ENCODE assay signal across 1 cellular context in the genomic region with DNA sequence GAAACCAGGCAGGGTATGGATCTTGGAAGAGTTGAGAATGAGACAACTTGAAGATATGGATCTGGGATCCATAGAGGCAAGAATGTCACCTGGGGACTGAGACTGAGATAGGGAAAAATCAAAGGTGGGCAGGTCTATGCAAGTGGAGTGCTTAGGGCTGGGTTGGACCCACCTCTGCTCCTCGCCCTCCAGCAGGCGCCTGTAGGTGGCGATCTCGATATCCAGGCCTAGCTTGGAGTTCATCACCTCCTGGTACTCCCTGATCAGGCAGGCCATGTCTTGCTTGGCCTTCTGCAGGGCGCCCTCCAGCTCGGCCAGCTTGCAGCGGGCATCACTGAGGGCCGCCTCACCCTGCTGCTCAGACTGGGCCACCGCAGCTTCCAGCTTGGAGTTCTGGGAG.
TF ChIP-seq lines count a peak whose summit lies in the region.

No MANE protein-coding gene starts in this region.

TF ChIP-seq in K562, 482 proteins besides CTCF, POLR2A, EP300 and RAD21:
- TF ChIP-seq, protein P1, sequence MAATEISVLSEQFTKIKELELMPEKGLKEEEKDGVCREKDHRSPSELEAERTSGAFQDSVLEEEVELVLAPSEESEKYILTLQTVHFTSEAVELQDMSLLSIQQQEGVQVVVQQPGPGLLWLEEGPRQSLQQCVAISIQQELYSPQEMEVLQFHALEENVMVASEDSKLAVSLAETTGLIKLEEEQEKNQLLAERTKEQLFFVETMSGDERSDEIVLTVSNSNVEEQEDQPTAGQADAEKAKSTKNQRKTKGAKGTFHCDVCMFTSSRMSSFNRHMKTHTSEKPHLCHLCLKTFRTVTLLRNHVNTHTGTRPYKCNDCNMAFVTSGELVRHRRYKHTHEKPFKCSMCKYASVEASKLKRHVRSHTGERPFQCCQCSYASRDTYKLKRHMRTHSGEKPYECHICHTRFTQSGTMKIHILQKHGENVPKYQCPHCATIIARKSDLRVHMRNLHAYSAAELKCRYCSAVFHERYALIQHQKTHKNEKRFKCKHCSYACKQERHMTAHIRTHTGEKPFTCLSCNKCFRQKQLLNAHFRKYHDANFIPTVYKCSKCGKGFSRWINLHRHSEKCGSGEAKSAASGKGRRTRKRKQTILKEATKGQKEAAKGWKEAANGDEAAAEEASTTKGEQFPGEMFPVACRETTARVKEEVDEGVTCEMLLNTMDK (IDR thresholded peaks at IDR 0.05; ENCODE audit: borderline replicate concordance, insufficient read depth, low read depth, low read length, poor library complexity, severe bottlenecking), result peak; percentile 40
- TF ChIP-seq EHMT2 (IDR thresholded peaks at IDR 0.05), result 0 out of 2 replicates have a peak, but pooled peaks have one; percentile 9
